In genomic region chr6:83199865-83200230, GRCh38 we compare ENCODE assay signal across 14 cellular contexts. TPM values are rescaled to one million over a fixed set of nuclear protein-coding genes. Genes with fewer than 3 reads are reported as not detected.
DNase-seq lines count a peak whose midpoint lies in the region; ATAC-seq and TF ChIP-seq lines count a peak whose summit lies in the region.
"Had no signal": no experiment of that assay in that cellular context is flagged by ENCODE, and none has a peak within 500 bp of the region (broad histone marks: within the 10 kb centered on the region; RNA-seq: fewer than 3 reads in every experiment).

No MANE protein-coding gene starts in this region.

- intact Hi-C loops in Panc1 (cut with micrococcal nuclease; ENCODE audit: unreplicated experiment) (loop anchor here (5.0 kb wide), 1 partner anchor 133 kb away; the partner anchor contains the start of genes DOP1A and UBE3D), colonic mucosa (cut with DNase I) (no loop called here), tibial artery (cut with DNase I; ENCODE audit: low total_unique reads) (no loop called here)

- H3K27ac ChIP-seq in Panc1 (ENCODE audit: low read length) (no peak overlapping the region), epithelial cell of prostate (peak overlapping the region; percentile 66), colonic mucosa (no peak overlapping the region), tibial artery (no peak overlapping the region)
- H3K27ac ChIP-seq: esophagus squamous epithelium had no signal

- in situ Hi-C loops in Panc1 (cut with HindIII; ENCODE audit: low pct_unique_long_range_greater_than_20kb, low sequenced_read_pairs), result no loop called here

- no peaks in the 10 kb centered on the region for H3K27me3 ChIP-seq in Panc1 (ENCODE audit: control insufficient read depth, insufficient read depth, low read length)
- H3K27me3 ChIP-seq in colonic mucosa, result no peaks in the 10 kb centered on the region
- no peaks in the 10 kb centered on the region for H3K27me3 ChIP-seq in tibial artery
- H3K27me3 ChIP-seq: esophagus squamous epithelium had no signal

- POLR2A ChIA-PET in Panc1 (lab: Charles Lee), result no interaction called here

- H3K4me1 ChIP-seq in Panc1 (ENCODE audit: control insufficient read depth, insufficient read depth, low read length) (peaks cover 4% of the 10 kb centered on the region; the same call in 1 of the 2 replicates), colonic mucosa (no peaks in the 10 kb centered on the region), tibial artery (peaks cover 0 to 2% (median 0%) of the 10 kb centered on the region in 4 donors)

- H3K36me3 ChIP-seq in Panc1 (ENCODE audit: control insufficient read depth, insufficient read depth, low read length) (no peaks in the 10 kb centered on the region), colonic mucosa (no peaks in the 10 kb centered on the region), tibial artery (peaks cover 0 to 20% (median 7%) of the 10 kb centered on the region in 3 donors)

- DNase-seq in Panc1 (ENCODE audit: low read depth, low spot score), result no peak
- DNase-seq in epithelial cell of prostate (ENCODE audit: low read depth, low spot score), result peak; percentile 79
- peak; percentile 94 for DNase-seq in renal cortical epithelial cell (ENCODE audit: low read depth)
- no peak for DNase-seq in D341Med (ENCODE audit: low spot score)
- no peak for DNase-seq in colonic mucosa
- no peak for DNase-seq in NCI-H187 (lab: John Stamatoyannopoulos, UW)
- no peak for DNase-seq in tibial artery
- DNase-seq: activated CD8-positive, alpha-beta memory T cell treated with anti-CD3 and anti-CD28 coated beads, Interleukin-2, amount 50 U/mL, for 48 hours; anterior cingulate cortex; COR-L47; esophagus squamous epithelium; NCI-H2029; stimulated activated CD4-positive, alpha-beta T cell treated with anti-CD3 and anti-CD28 coated beads, Interleukin-4, amount 100 ng/mL, for 24 hours had no signal

- CTCF ChIA-PET in Panc1 (lab: Charles Lee), result interaction anchor here (0.7 to 1.0 kb wide), 2 partner anchors 52 to 132 kb away, joined by 4 to 5 read pairs; partner anchors contain the start of gene DOP1A

- BruUV-seq in Panc1 (replicated peaks; lab: Mats Ljungman, UMichigan), result no TSS peak

- no peak overlapping the region for H3K9ac ChIP-seq in colonic mucosa (ENCODE audit: low read depth in 2 of 2, low read length in 2 of 2)

- no peak overlapping the region for H3K4me3 ChIP-seq in Panc1 (ENCODE audit: low read depth in 2 of 2, low read length in 2 of 2)
- H3K4me3 ChIP-seq in colonic mucosa, result no peak overlapping the region
- H3K4me3 ChIP-seq in tibial artery, result no peak overlapping the region
- H3K4me3 ChIP-seq: esophagus squamous epithelium had no signal

- no peak for TF ChIP-seq CTCF in Panc1 (IDR thresholded peaks at IDR 0.05)
- TF ChIP-seq CTCF in colonic mucosa (IDR thresholded peaks at IDR 0.05), result no peak
- no peak for TF ChIP-seq CTCF in tibial artery (IDR thresholded peaks at IDR 0.05)

- H3K9me3 ChIP-seq in Panc1 (ENCODE audit: control insufficient read depth, insufficient read depth, low read depth, low read length), result no peaks in the 10 kb centered on the region
- no peaks in the 10 kb centered on the region for H3K9me3 ChIP-seq in colonic mucosa
- no peaks in the 10 kb centered on the region for H3K9me3 ChIP-seq in tibial artery
- H3K9me3 ChIP-seq: esophagus squamous epithelium had no signal

- ATAC-seq in GM18511 (IDR thresholded peaks at IDR 0.05; ENCODE audit: unreplicated experiment) (peak; percentile 23), Panc1 (peak; percentile 74)

RNA-seq across cellular contexts. Expression of gene RWDD2A, which starts 6.7 kb away (rescaled TPM):
- total RNA-seq in Panc1 (2021; ENCODE audit: unreplicated experiment) (3.4 TPM), renal cortical epithelial cell (5.6 and 9.0 TPM in 2 replicates), colonic mucosa (1 to 10 TPM; 2.1 to 4.6 TPM)
- 3.0 TPM for polyA plus RNA-seq in Panc1 (2012; ENCODE audit: insufficient read length)

RNA-seq across cellular contexts. Expression of gene PGM3, which starts 6.8 kb away (rescaled TPM):
- 55.2 TPM for total RNA-seq in Panc1 (2021; ENCODE audit: unreplicated experiment)
- 30.6 TPM for polyA plus RNA-seq in Panc1 (2012; ENCODE audit: insufficient read length)
- total RNA-seq in renal cortical epithelial cell, result 86.9 and 173 TPM in 2 replicates
- total RNA-seq in colonic mucosa, result 10 to 100 TPM; 52.8 to 57.0 TPM

Comparison
In these comparisons a context has a peak if more than half of its experiments do, and no peak if none do; other contexts are left out.
1. DNase-seq: peak in epithelial cell of prostate (single experiment) and renal cortical epithelial cell (single experiment); none in Panc1 (single experiment), D341Med (single experiment), colonic mucosa (single experiment), NCI-H187 (0 of 2) and tibial artery (0 of 2).